Comparison of ENCODE assay signal across 16 cellular contexts in the genomic region with DNA sequence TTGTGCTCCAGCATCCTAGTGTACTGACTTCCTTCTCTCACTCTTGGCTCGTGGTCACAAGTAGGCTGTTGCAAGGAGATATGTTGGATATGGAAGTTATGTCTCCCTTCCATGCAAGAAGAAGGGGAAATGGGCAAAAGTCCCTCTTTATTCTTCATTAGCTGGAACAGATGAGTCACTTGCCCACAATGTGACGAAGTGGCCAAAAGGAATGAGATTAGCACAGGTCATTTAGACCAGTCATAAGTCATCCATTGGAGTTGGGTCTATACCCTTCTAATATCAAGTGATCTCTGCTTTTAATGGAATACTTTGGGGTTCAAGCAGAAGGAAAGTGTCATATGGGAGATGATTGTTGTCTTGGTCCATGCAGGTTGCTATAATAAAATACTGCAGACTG.
DNase-seq lines count a peak whose midpoint lies in the region; ATAC-seq and TF ChIP-seq lines count a peak whose summit lies in the region.
"Had no signal": no experiment of that assay in that cellular context is flagged by ENCODE, and none has a peak within 500 bp of the region (broad histone marks: within the 10 kb centered on the region; RNA-seq: fewer than 3 reads in every experiment).

No MANE protein-coding gene starts in this region.

- H3K9me1 ChIP-seq in IMR-90 (ENCODE audit: insufficient read depth, low read length), result peaks cover 30% of the 10 kb centered on the region

- no peak overlapping the region for H2AK9ac ChIP-seq in IMR-90 (replicated peaks; ENCODE audit: low read depth, low read length, poor library complexity)

- no peak overlapping the region; the same call in 1 of the 2 replicates for H3K18ac ChIP-seq in IMR-90 (ENCODE audit: low read depth, low read length)

- peaks cover 17% of the 10 kb centered on the region for H3K4me1 ChIP-seq in IMR-90 (ENCODE audit: control insufficient read depth, insufficient read depth, low read length)
- peaks cover 55% of the 10 kb centered on the region for H3K4me1 ChIP-seq in mammary epithelial cell (ENCODE audit: insufficient read depth, low read length)

- H3K4me3 ChIP-seq in IMR-90 (ENCODE audit: insufficient read depth, low read depth, low read length) (no peak overlapping the region), mammary epithelial cell (replicated peaks in 1 of 3; ENCODE audit: insufficient read depth in 1 of 3, low read depth in 2 of 3, low read length in 3 of 3) (no peak overlapping the region)
- H3K4me3 ChIP-seq: testis had no signal

- in situ Hi-C loops in IMR-90 (cut with MboI; ENCODE audit: low sequenced_read_pairs), result no loop called here
- in situ Hi-C loops in mammary epithelial cell (cut with MboI; ENCODE audit: low sequenced_read_pairs in 2 of 2), result no loop called here

- H3K23ac ChIP-seq in IMR-90 (ENCODE audit: low read depth, low read length), result 0 out of 2 replicates have a peak overlapping the region, but pooled peaks have one; percentile 19

- no peak overlapping the region for H2BK5ac ChIP-seq in IMR-90 (ENCODE audit: low read depth, low read length, poor library complexity, severe bottlenecking)

- H3K27ac Mint-ChIP-seq in glutamatergic neuron (ENCODE audit: unreplicated experiment), result no peak overlapping the region
- H3K27ac Mint-ChIP-seq: activated CD4-positive, alpha-beta T cell treated with anti-CD3 and anti-CD28 coated beads, Interleukin-2, amount 10 ng/mL, durations not matched to agents 7 days and 5 days; nephron; progenitor cell of endocrine pancreas had no signal

- H2AK5ac ChIP-seq in IMR-90 (ENCODE audit: low read depth, low read length), result peak overlapping the region; percentile 23

- peak overlapping the region; percentile 12; the same call in 1 of the 2 replicates for H4K91ac ChIP-seq in IMR-90 (ENCODE audit: insufficient read depth, low read depth, low read length)

- peak overlapping the region; percentile 40; the same call in 1 of the 2 replicates for H2BK20ac ChIP-seq in IMR-90 (ENCODE audit: low read depth, low read length)

- dilution Hi-C loops in IMR-90 (cut with HindIII; ENCODE audit: low sequenced_read_pairs, unreplicated experiment), result no loop called here
- dilution Hi-C loops in mammary epithelial cell (cut with HindIII; ENCODE audit: low sequenced_read_pairs), result no loop called here

- H3K4me1 Mint-ChIP-seq in glutamatergic neuron (ENCODE audit: low read depth, unreplicated experiment), result no peaks in the 10 kb centered on the region
- H3K4me1 Mint-ChIP-seq: activated CD4-positive, alpha-beta T cell treated with anti-CD3 and anti-CD28 coated beads, Interleukin-2, amount 10 ng/mL, durations not matched to agents 7 days and 5 days had no signal

- peaks cover 5% of the 10 kb centered on the region for H3K36me3 Mint-ChIP-seq in glutamatergic neuron (ENCODE audit: unreplicated experiment)

- peak; percentile 1 for DNase-seq in CD1c-positive myeloid dendritic cell (ENCODE audit: extremely low spot score)
- peak; percentile 59 for DNase-seq in IMR-90
- peak; percentile 80 for DNase-seq in mammary epithelial cell
- peak; percentile 90 for DNase-seq in kidney tubule cell (ENCODE audit: low spot score)
- DNase-seq in glutamatergic neuron, result no peak
- no peak for DNase-seq in HuH-7 (ENCODE audit: low spot score)
- DNase-seq in NCI-H2107 treated with DMSO at 0.1 percent for 48 hours (lab: John Stamatoyannopoulos, UW; ENCODE audit: unreplicated experiment), result no peak
- DNase-seq: activated CD4-positive, alpha-beta T cell treated with anti-CD3 and anti-CD28 coated beads, Interleukin-2, amount 10 ng/mL, durations not matched to agents 7 days and 5 days; DMS79; NCI-H2081 treated with DMSO at 0.1 percent for 48 hours; NCI-H69; testis had no signal

- H3K9ac ChIP-seq in IMR-90 (ENCODE audit: low read depth, low read length) (no peak overlapping the region), mammary epithelial cell (ENCODE audit: insufficient read depth, low read length) (no peak overlapping the region)

- peak overlapping the region; percentile 24 for H3K4ac ChIP-seq in IMR-90 (ENCODE audit: low read depth, low read length)

- H4K8ac ChIP-seq in IMR-90 (ENCODE audit: low read depth in 2 of 2, low read length in 2 of 2), result peak overlapping the region in 1 of 2 experiments; percentile 47; a peak in 1 of 4 replicates

- H3K79me2 ChIP-seq in mammary epithelial cell (ENCODE audit: insufficient read depth, low read length), result no peaks in the 10 kb centered on the region

- H3K9me3 Mint-ChIP-seq in glutamatergic neuron (ENCODE audit: unreplicated experiment), result no peaks in the 10 kb centered on the region
- H3K9me3 Mint-ChIP-seq: activated CD4-positive, alpha-beta T cell treated with anti-CD3 and anti-CD28 coated beads, Interleukin-2, amount 10 ng/mL, durations not matched to agents 7 days and 5 days; nephron had no signal

- H4K20me1 ChIP-seq in IMR-90 (ENCODE audit: insufficient read depth, low read length), result no peaks in the 10 kb centered on the region
- no peaks in the 10 kb centered on the region for H4K20me1 ChIP-seq in mammary epithelial cell (ENCODE audit: insufficient read depth, low read length)

- POLR2A ChIA-PET in IMR-90 (lab: Charles Lee; ENCODE audit: unreplicated experiment), result no interaction called here

- no peak for TF ChIP-seq POLR2A in IMR-90 (IDR thresholded peaks at IDR 0.05; ENCODE audit: low read depth, low read length)

- no peak overlapping the region for H3K56ac ChIP-seq in IMR-90 (ENCODE audit: extremely low read depth, insufficient read depth, low read length)

- TF ChIP-seq RAD21 in IMR-90 (IDR thresholded peaks at IDR 0.05; ENCODE audit: low read length), result no peak

- H3K27me3 ChIP-seq in IMR-90 (ENCODE audit: control insufficient read depth, insufficient read depth, low read length), result no peaks in the 10 kb centered on the region
- no peaks in the 10 kb centered on the region for H3K27me3 ChIP-seq in mammary epithelial cell (ENCODE audit: insufficient read depth, low read length)
- H3K27me3 ChIP-seq: testis had no signal

- H3K9me3 ChIP-seq in IMR-90 (ENCODE audit: control insufficient read depth, insufficient read depth, low read length) (no peaks in the 10 kb centered on the region), mammary epithelial cell (replicated peaks; ENCODE audit: insufficient read depth, low read length) (no peaks in the 10 kb centered on the region)
- H3K9me3 ChIP-seq: testis had no signal

- H3K14ac ChIP-seq in IMR-90 (replicated peaks; ENCODE audit: low read depth, low read length), result peak overlapping the region; percentile 28; the same call in 1 of the 2 replicates

- TF ChIP-seq CTCF in IMR-90 (conservative IDR thresholded peaks at IDR 0.05; ENCODE audit: low read depth, low read length) (no peak), mammary epithelial cell (conservative IDR thresholded peaks at IDR 0.05 in 1 of 2, IDR thresholded peaks at IDR 0.05 in 1 of 2; ENCODE audit: extremely low read depth in 1 of 2, insufficient read depth in 1 of 2, low read depth in 1 of 2, low read length in 2 of 2) (no peak), glutamatergic neuron (IDR thresholded peaks at IDR 0.05; ENCODE audit: partially characterized antibody, unreplicated experiment) (no peak)

- ATAC-seq in IMR-90 (ENCODE audit: low read depth) (no peak), HG02678 (IDR thresholded peaks at IDR 0.05; ENCODE audit: unreplicated experiment) (no peak)

- no peak overlapping the region; the same call in 1 of the 2 replicates for H4K5ac ChIP-seq in IMR-90 (ENCODE audit: low read depth, low read length)

- H3K27ac ChIP-seq in IMR-90 (ENCODE audit: insufficient read depth, low read length), result no peak overlapping the region
- H3K27ac ChIP-seq in mammary epithelial cell (ENCODE audit: insufficient read depth, low read depth, low read length), result no peak overlapping the region
- H3K27ac ChIP-seq: C4-2B, testis had no signal

- H3K4me3 Mint-ChIP-seq in glutamatergic neuron (ENCODE audit: unreplicated experiment), result no peak overlapping the region
- H3K4me3 Mint-ChIP-seq: activated CD4-positive, alpha-beta T cell treated with anti-CD3 and anti-CD28 coated beads, Interleukin-2, amount 10 ng/mL, durations not matched to agents 7 days and 5 days; nephron had no signal

- CTCF ChIA-PET in IMR-90 (lab: Yijun Ruan, JAX), result interaction anchor here (1.1 to 1.9 kb wide), 2 partner anchors 41 to 166 kb away, joined by 4 read pairs; no protein-coding TSS in a partner anchor
- CTCF ChIA-PET in mammary epithelial cell (lab: Charles Lee; ENCODE audit: low non-redundant PET), result no interaction called here

- H2BK15ac ChIP-seq in IMR-90 (ENCODE audit: low read depth, low read length), result peak overlapping the region; percentile 17; the same call in 1 of the 3 replicates

- no peak overlapping the region for H3K4me2 ChIP-seq in IMR-90 (ENCODE audit: low read depth, low read length)
- H3K4me2 ChIP-seq in mammary epithelial cell (ENCODE audit: insufficient read depth, low read depth, low read length), result no peak overlapping the region

- intact Hi-C loops in IMR-90 (cut with micrococcal nuclease) (no loop called here), mammary epithelial cell (cut with micrococcal nuclease) (no loop called here)

- H2BK120ac ChIP-seq in IMR-90 (ENCODE audit: low read depth, low read length), result peak overlapping the region; percentile 72

- no peaks in the 10 kb centered on the region for H3K36me3 ChIP-seq in IMR-90 (ENCODE audit: control insufficient read depth, insufficient read depth, low read length)
- H3K36me3 ChIP-seq in mammary epithelial cell (ENCODE audit: insufficient read depth, low read length), result no peaks in the 10 kb centered on the region

- peaks cover 3% of the 10 kb centered on the region for H3K27me3 Mint-ChIP-seq in glutamatergic neuron (ENCODE audit: unreplicated experiment)
- H3K27me3 Mint-ChIP-seq: activated CD4-positive, alpha-beta T cell treated with anti-CD3 and anti-CD28 coated beads, Interleukin-2, amount 10 ng/mL, durations not matched to agents 7 days and 5 days had no signal

- BruUV-seq in IMR-90 (replicated peaks; lab: Mats Ljungman, UMichigan) (no TSS peak), mammary epithelial cell (replicated peaks; lab: Mats Ljungman, UMichigan) (no TSS peak)

- H3K79me1 ChIP-seq in IMR-90 (ENCODE audit: low read depth in 1 of 2, low read length in 2 of 2), result no peaks in the 10 kb centered on the region

- H2AFZ ChIP-seq in IMR-90 (replicated peaks; ENCODE audit: low read length, poor library complexity), result no peak overlapping the region
- H2AFZ ChIP-seq in mammary epithelial cell (ENCODE audit: low read depth, low read length), result no peak overlapping the region

- no CpG with 5 or more reads among the region's 2 CpGs for WGBS in IMR-90 (ENCODE audit: extremely low coverage in 2 of 2, insufficient read length in 1 of 2), 2 experiments
- WGBS in mammary epithelial cell (ENCODE audit: low coverage, missing lambda C conversion rate), result 45% methylated on average over 2 of the region's 2 CpGs

TF ChIP-seq in IMR-90, 13 proteins besides CTCF, POLR2A, EP300 and RAD21:
- TF ChIP-seq NFE2L2 (IDR thresholded peaks at IDR 0.05; ENCODE audit: low read depth, low read length) (no peak), FOS (IDR thresholded peaks at IDR 0.05; ENCODE audit: low read depth, low read length) (peak; percentile 46; the same call in 1 of the 2 replicates)

Comparison
In these comparisons a context has a peak if more than half of its experiments do, and no peak if none do; other contexts are left out.
1. DNase-seq: peak in CD1c-positive myeloid dendritic cell (single experiment), IMR-90 (single experiment), mammary epithelial cell (single experiment) and kidney tubule cell (single experiment); none in glutamatergic neuron (single experiment), HuH-7 (single experiment) and NCI-H2107 treated with DMSO at 0.1 percent for 48 hours (single experiment).